In genomic region chr5:54518146-54519082, GRCh38 we compare ENCODE assay signal across 8 cellular contexts. TPM values are rescaled to one million over a fixed set of nuclear protein-coding genes. Genes with fewer than 3 reads are reported as not detected.
DNase-seq lines count a peak whose midpoint lies in the region; ATAC-seq, FAIRE-seq and TF ChIP-seq lines count a peak whose summit lies in the region.

No MANE protein-coding gene starts in this region.

- ATAC-seq in GM19025 (IDR thresholded peaks at IDR 0.05; ENCODE audit: low read depth, unreplicated experiment) (peak; percentile 10), HG03432 (IDR thresholded peaks at IDR 0.05; ENCODE audit: unreplicated experiment) (peak; percentile 44), T-cell (replicated peaks in 1 of 4) (peak; percentile 61 to 74 (median 71))

- peak overlapping the region; percentile 84 for H3K9ac ChIP-seq in astrocyte (ENCODE audit: low read length)

- H3K4me3 ChIP-seq in A673 (ENCODE audit: low read depth, low read length, poor library complexity, severe bottlenecking), result peak overlapping the region; percentile 71
- H3K4me3 ChIP-seq in astrocyte (ENCODE audit: insufficient read depth, low read depth, low read length), result peak overlapping the region; percentile 81
- H3K4me3 ChIP-seq in iPS-11a (ENCODE audit: low read depth, low read length), result peak overlapping the region; percentile 60
- peak overlapping the region; percentile 70 to 92 for H3K4me3 ChIP-seq in small intestine (ENCODE audit: low read depth in 1 of 2, low read length in 2 of 2)

- H3K4me1 ChIP-seq in A673 (ENCODE audit: insufficient read depth, low read length, poor library complexity, severe bottlenecking) (peaks cover 24% of the 10 kb centered on the region), astrocyte (ENCODE audit: insufficient read depth, low read length) (peaks cover 59% of the 10 kb centered on the region), small intestine (ENCODE audit: control insufficient read depth in 2 of 2, insufficient read depth in 1 of 2, low read depth in 1 of 2, low read length in 1 of 2) (peaks cover 2 to 11% of the 10 kb centered on the region in 2 donors)

- H4K20me1 ChIP-seq in astrocyte (ENCODE audit: insufficient read depth, low read length), result peaks cover 49% of the 10 kb centered on the region

- no peaks in the 10 kb centered on the region for H3K27me3 Mint-ChIP-seq in T-cell
- no peaks in the 10 kb centered on the region for H3K27me3 Mint-ChIP-seq in astrocyte (ENCODE audit: low read depth, unreplicated experiment)

- H2AFZ ChIP-seq in astrocyte (ENCODE audit: low read depth, low read length), result peak overlapping the region; percentile 57

- POLR2A ChIA-PET in A673 (lab: Charles Lee; ENCODE audit: low non-redundant PET), result no interaction called here
- POLR2A ChIA-PET in T-cell (lab: Charles Lee), result interaction anchor here in 1 of 2 donors (0.8 kb wide), 1 partner anchor 208 kb away, joined by 3 read pairs; the partner anchor contains the start of gene ARL15

- 9 to 19% (median 11%) methylated on average over 62 to 99 of the region's 99 CpGs for whole genome bisulfite sequencing in small intestine, 3 donors

- peak overlapping the region; percentile 79 to 85 (median 81) for H3K4me3 Mint-ChIP-seq in T-cell
- peak overlapping the region; percentile 90 for H3K4me3 Mint-ChIP-seq in astrocyte (ENCODE audit: unreplicated experiment)

- peak; percentile 73 for DNase-seq in A673 (ENCODE audit: low spot score)
- DNase-seq in T-cell, result peak; percentile 9 to 70 (median 52)
- no peak for DNase-seq in astrocyte (ENCODE audit: low read depth)
- peak; percentile 45 for DNase-seq in small intestine
- DNase-seq in T1000 (lab: John Stamatoyannopoulos, UW), result no peak

- H3K36me3 Mint-ChIP-seq in T-cell (peaks cover 9% of the 10 kb centered on the region), astrocyte (ENCODE audit: low read depth, unreplicated experiment) (peaks cover 9% of the 10 kb centered on the region)

- peak overlapping the region; percentile 90 for H3K4me2 ChIP-seq in astrocyte (ENCODE audit: low read length)

- H3K4me1 Mint-ChIP-seq in T-cell (peaks cover 30 to 58% (median 50%) of the 10 kb centered on the region in 3 donors), astrocyte (ENCODE audit: low read depth, unreplicated experiment) (peaks cover 36% of the 10 kb centered on the region)

- H3K27ac ChIP-seq in A673 (ENCODE audit: low read depth, low read length, poor library complexity, severe bottlenecking), result peak overlapping the region; percentile 96
- H3K27ac ChIP-seq in astrocyte (ENCODE audit: low read depth, low read length), result peak overlapping the region; percentile 77
- H3K27ac ChIP-seq in small intestine (ENCODE audit: low read depth in 1 of 2, low read length in 1 of 2), result peak overlapping the region; percentile 27 to 94

- BruUV-seq in A673 (replicated peaks; lab: Mats Ljungman, UMichigan), result no TSS peak

- H3K9me3 Mint-ChIP-seq in T-cell (no peaks in the 10 kb centered on the region), astrocyte (ENCODE audit: unreplicated experiment) (peaks cover 5% of the 10 kb centered on the region)

- peaks cover 49% of the 10 kb centered on the region for H3K36me3 ChIP-seq in A673 (ENCODE audit: insufficient read depth, low read length, poor library complexity, severe bottlenecking)
- H3K36me3 ChIP-seq in astrocyte (ENCODE audit: insufficient read depth, low read length), result no peaks in the 10 kb centered on the region
- no peaks in the 10 kb centered on the region for H3K36me3 ChIP-seq in small intestine (ENCODE audit: control insufficient read depth in 2 of 2, insufficient read depth in 2 of 2, low read length in 2 of 2)

- CTCF ChIA-PET in A673 (lab: Charles Lee), result interaction anchor here (0.6 to 3.8 kb wide), 6 partner anchors 201 to 351 kb away, joined by 3 to 29 read pairs (median 6); no protein-coding TSS in a partner anchor
- CTCF ChIA-PET in T-cell (lab: Charles Lee), result interaction anchor here (0.5 to 5.6 kb wide), 14 partner anchors 93 to 1573 kb away, joined by 3 to 91 read pairs (median 4); partner anchors contain the start of genes DHX29 (in 1 of the 2), GPX8 (in 1 of the 2) and MTREX (in 1 of the 2)

- FAIRE-seq in astrocyte (lab: Jason Lieb, UNC) (no peak), small intestine (lab: Jason Lieb, UNC) (no peak)

- intact Hi-C loops in A673 (cut with micrococcal nuclease; ENCODE audit: unreplicated experiment), result loop anchor here (1.0 to 10.0 kb wide), 3 partner anchors 138 to 626 kb away; no protein-coding TSS in a partner anchor

- H3K79me2 ChIP-seq in astrocyte (ENCODE audit: insufficient read depth, low read length), result peaks cover 54% of the 10 kb centered on the region

- no peak overlapping the region for H3K27ac Mint-ChIP-seq in T-cell
- H3K27ac Mint-ChIP-seq in astrocyte (ENCODE audit: unreplicated experiment), result no peak overlapping the region

- H3K9me3 ChIP-seq in A673 (ENCODE audit: low read depth, low read length, poor library complexity, severe bottlenecking) (no peaks in the 10 kb centered on the region), astrocyte (ENCODE audit: insufficient read depth, low read depth, low read length) (no peaks in the 10 kb centered on the region), small intestine (ENCODE audit: control insufficient read depth, low read depth) (no peaks in the 10 kb centered on the region)

- no peaks in the 10 kb centered on the region for H3K27me3 ChIP-seq in A673 (replicated peaks; ENCODE audit: insufficient read depth, low read depth, low read length, poor library complexity)
- H3K27me3 ChIP-seq in astrocyte (ENCODE audit: insufficient read depth, low read length), result no peaks in the 10 kb centered on the region
- no peaks in the 10 kb centered on the region for H3K27me3 ChIP-seq in small intestine (ENCODE audit: control insufficient read depth in 2 of 2, insufficient read depth in 2 of 2, low read length in 2 of 2)

- TF ChIP-seq CTCF in A673 (conservative IDR thresholded peaks at IDR 0.05; ENCODE audit: low read depth, low read length) (no peak), astrocyte (IDR thresholded peaks at IDR 0.05; ENCODE audit: insufficient read depth, low read depth, low read length) (no peak)

RNA-seq across cellular contexts. Expression of gene SNX18, which starts 0.9 kb away (rescaled TPM):
- 140 and 143 TPM in 2 replicates for total RNA-seq in A673 (2021)
- total RNA-seq in T-cell, result 10 to 100 TPM; 13.7 to 35.7 (median 31.1) TPM
- total RNA-seq in astrocyte, result 38.8 and 43.5 TPM in 2 replicates
- 10 to 100 TPM in 1 of 3 donors, 1 to 10 TPM in 2; 3.4 to 11.7 (median 4.6) TPM for polyA plus RNA-seq in small intestine

Comparison
In these comparisons a context has a peak if more than half of its experiments do, and no peak if none do; other contexts are left out.
1. DNase-seq: peak in A673 (single experiment), T-cell (34 of 34) and small intestine (single experiment); none in astrocyte (single experiment) and T1000 (single experiment).
2. ATAC-seq: peak in every context shown above with its lines; median percentile 71 in T-cell; 44 in HG03432; 10 in GM19025.
3. Peak in every context shown above with its lines, with median percentiles within 50 percentile points of each other: H3K27ac ChIP-seq and H3K4me3 ChIP-seq.